In genomic region chrX:143664302-143664701, GRCh38 we compare ENCODE assay signal across 8 cellular contexts. TPM values are rescaled to one million over a fixed set of nuclear protein-coding genes. Genes with fewer than 3 reads are reported as not detected.
DNase-seq lines count a peak whose midpoint lies in the region; ATAC-seq, FAIRE-seq and TF ChIP-seq lines count a peak whose summit lies in the region.

No MANE protein-coding gene starts in this region.

- H3K4me3 ChIP-seq in GM12878 (no peak overlapping the region), mucosa of descending colon (no peak overlapping the region)

- H3K36me3 ChIP-seq in GM12878 (ENCODE audit: control insufficient read depth in 2 of 2, insufficient read depth in 2 of 2, low read length in 1 of 2) = no peaks in the 10 kb centered on the region
- no peaks in the 10 kb centered on the region for H3K36me3 ChIP-seq in mucosa of descending colon (ENCODE audit: low read depth)

- peak; percentile 0 for DNase-seq in GM04504 (ENCODE audit: low read depth)
- peak; percentile 5 for DNase-seq in HT1080 (ENCODE audit: low read depth)
- no peak for DNase-seq in GM12878 (ENCODE audit: low read depth, low spot score)
- peak in 1 of 3 donors; percentile 3 for DNase-seq in mucosa of descending colon
- no peak for DNase-seq in cortex of kidney (lab: John Stamatoyannopoulos, UW)
- DNase-seq in activated T-cell treated with anti-CD3 and anti-CD28 coated beads, Interleukin-2, amount 50 U/mL, for 4 hours = no peak
- no peak for DNase-seq in stimulated activated CD4-positive, alpha-beta T cell treated with anti-CD3 and anti-CD28 coated beads, Interleukin-15, amount 100 ng/mL, for 24 hours

- ATAC-seq in GM12878 (peak; percentile 53; the same call in 2 of the 3 replicates), mucosa of descending colon (no peak), GM18867 (IDR thresholded peaks at IDR 0.05; ENCODE audit: unreplicated experiment) (no peak)
- no peak for ATAC-seq in activated T-cell treated with anti-CD3 and anti-CD28 coated beads, Interleukin-2, amount 50 U/mL, for 4 hours

- POLR2A ChIA-PET in GM12878 (lab: Charles Lee) = no interaction called here

- TF ChIP-seq CTCF in GM12878 (IDR thresholded peaks at IDR 0.05 in 2 of 3, conservative IDR thresholded peaks at IDR 0.05 in 1 of 3; ENCODE audit: control insufficient read depth in 2 of 3, extremely low read depth in 1 of 3, insufficient read depth in 1 of 3, low read depth in 3 of 3, low read length in 3 of 3) = peak; percentile 41 to 52 (median 42); a peak in 5 of 6 replicates
- TF ChIP-seq CTCF in mucosa of descending colon (IDR thresholded peaks at IDR 0.05) = peak; percentile 12

- no peak overlapping the region for H3K4me3 Mint-ChIP-seq in activated T-cell treated with anti-CD3 and anti-CD28 coated beads, Interleukin-2, amount 50 U/mL, for 4 hours

- TF ChIP-seq POLR2A in GM12878 (IDR thresholded peaks at IDR 0.05; ENCODE audit: low read depth, low read length) = no peak

- no peak for TF ChIP-seq EP300 in GM12878 (IDR thresholded peaks at IDR 0.05; ENCODE audit: borderline replicate concordance in 1 of 2, control insufficient read depth in 1 of 2, low read depth in 2 of 2, low read length in 2 of 2)

- TF ChIP-seq RAD21 in GM12878 (IDR thresholded peaks at IDR 0.05; ENCODE audit: insufficient read depth, low read depth, low read length) = peak; percentile 46

- H3K4me1 ChIP-seq in GM12878 (ENCODE audit: control insufficient read depth, insufficient read depth, low read length) (no peaks in the 10 kb centered on the region), mucosa of descending colon (ENCODE audit: low read depth) (no peaks in the 10 kb centered on the region)

- H3K9me3 Mint-ChIP-seq in activated T-cell treated with anti-CD3 and anti-CD28 coated beads, Interleukin-2, amount 50 U/mL, for 4 hours = no peaks in the 10 kb centered on the region

- no peaks in the 10 kb centered on the region for H3K4me1 Mint-ChIP-seq in activated T-cell treated with anti-CD3 and anti-CD28 coated beads, Interleukin-2, amount 50 U/mL, for 4 hours (ENCODE audit: low read depth)

- CTCF ChIA-PET in GM12878 (lab: Yijun Ruan, JAX) = interaction anchor here (0.5 to 1.7 kb wide), 6 partner anchors 11 to 611 kb away, joined by 3 to 6 read pairs (median 3); no protein-coding TSS in a partner anchor

- FAIRE-seq in GM12878 (lab: Jason Lieb, UNC) = no peak

- SMC1A ChIA-PET in GM12878 (lab: Charles Lee; ENCODE audit: uncharacterized antibody, unreplicated experiment) = interaction anchor here (0.9 to 1.3 kb wide), 2 partner anchors 12 to 17 kb away, joined by 3 to 5 read pairs; no protein-coding TSS in a partner anchor

- H3K9me3 ChIP-seq in GM12878 (replicated peaks; ENCODE audit: control insufficient read depth, insufficient read depth, low read length) (no peaks in the 10 kb centered on the region), mucosa of descending colon (no peaks in the 10 kb centered on the region)

- H2AFZ ChIP-seq in GM12878 (ENCODE audit: control insufficient read depth, low read depth, low read length) = no peak overlapping the region

- H3K36me3 Mint-ChIP-seq in activated T-cell treated with anti-CD3 and anti-CD28 coated beads, Interleukin-2, amount 50 U/mL, for 4 hours (ENCODE audit: insufficient read depth) = no peaks in the 10 kb centered on the region

- H3K4me2 ChIP-seq in GM12878 (ENCODE audit: control insufficient read depth, insufficient read depth) = no peak overlapping the region

- H3K27me3 Mint-ChIP-seq in activated T-cell treated with anti-CD3 and anti-CD28 coated beads, Interleukin-2, amount 50 U/mL, for 4 hours (ENCODE audit: low read depth) = no peaks in the 10 kb centered on the region

- WGBS in GM12878 (ENCODE audit: insufficient coverage, insufficient replicate concordance, low lambda C conversion rate, missing lambda C conversion rate) = 33% methylated on average over 5 of the region's 5 CpGs

- no peaks in the 10 kb centered on the region for H3K27me3 ChIP-seq in GM12878 (replicated peaks in 1 of 2; ENCODE audit: control insufficient read depth in 2 of 2, insufficient read depth in 2 of 2, low read length in 1 of 2)

- intact Hi-C loops in GM12878 (cut with micrococcal nuclease; ENCODE audit: unreplicated experiment) = loop anchor here (5.0 kb wide), 1 partner anchor 1528 kb away; no protein-coding TSS in a partner anchor
- intact Hi-C loops in mucosa of descending colon (cut with DNase I, micrococcal nuclease) = no loop called here

- no peak overlapping the region for H3K27ac ChIP-seq in GM12878 (ENCODE audit: control insufficient read depth, insufficient read depth)

- H3K79me2 ChIP-seq in GM12878 (ENCODE audit: control insufficient read depth, insufficient read depth, low read length) = no peaks in the 10 kb centered on the region

- in situ Hi-C loops in GM12878 (cut with MboI) = no loop called here

- no peak overlapping the region for H3K9ac ChIP-seq in GM12878 (ENCODE audit: control insufficient read depth, insufficient read depth, low read length)

- H4K20me1 ChIP-seq in GM12878 (ENCODE audit: control insufficient read depth, insufficient read depth) = no peaks in the 10 kb centered on the region

- no TSS peak for BruUV-seq in GM12878 (replicated peaks; lab: Mats Ljungman, UMichigan)

- RAD21 ChIA-PET in GM12878 (lab: Charles Lee; ENCODE audit: unreplicated experiment) = no interaction called here

TF ChIP-seq in GM12878, 131 proteins besides CTCF, POLR2A, EP300 and RAD21:
- TF ChIP-seq SMAD1 (IDR thresholded peaks at IDR 0.05; ENCODE audit: low read depth, partially characterized antibody) = no peak
- no peak for TF ChIP-seq HDAC6 (IDR thresholded peaks at IDR 0.05; ENCODE audit: unreplicated experiment)
- no peak for TF ChIP-seq MXI1 (IDR thresholded peaks at IDR 0.05; ENCODE audit: low read depth, low read length)
- TF ChIP-seq, protein P1, sequence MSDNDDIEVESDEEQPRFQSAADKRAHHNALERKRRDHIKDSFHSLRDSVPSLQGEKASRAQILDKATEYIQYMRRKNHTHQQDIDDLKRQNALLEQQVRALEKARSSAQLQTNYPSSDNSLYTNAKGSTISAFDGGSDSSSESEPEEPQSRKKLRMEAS (IDR thresholded peaks at IDR 0.05; ENCODE audit: low read depth, low read length) = no peak
- peak; percentile 38; the same call in 1 of the 2 replicates for TF ChIP-seq SMC3 (IDR thresholded peaks at IDR 0.05; ENCODE audit: borderline replicate concordance, low read length)

RNA-seq across cellular contexts. Expression of gene SLITRK4, which starts 28.4 kb away (rescaled TPM):
- not detected in 2 replicates for total RNA-seq in HT1080 (2014; rRNA removed; shearing (Covaris generic))
- polyA plus RNA-seq in HT1080 (2015; cell fraction: cytosol; rRNA removed) = 0.07 TPM in 1 of 2 replicates, not detected in the other
- 0.11 and 0.12 TPM in 2 replicates for polyA plus RNA-seq in HT1080 (2015; cell fraction: nucleus; rRNA removed)
- 0.34 and 0.44 TPM in 2 replicates for total RNA-seq in GM12878 (2013; cell fraction: nucleolus; rRNA removed)
- total RNA-seq in GM12878 (2014; rRNA removed) (0.68 and 0.82 TPM in 2 replicates), GM12878 (2014; rRNA removed; fragmentation: Illumina TruSeq; extraction: Trizol) (0.69 and 1.1 TPM in 2 replicates), GM12878 (2021) (0.74 and 0.90 TPM in 2 replicates), mucosa of descending colon (1 to 10 TPM in 1 of 3 donors, under 1 TPM in 1, not detected in 1; 0.29 to 1.1 TPM)
- not detected for polyA plus RNA-seq in GM12878 (2011; ENCODE audit: low read depth)
- polyA plus RNA-seq in GM12878 (2011; rRNA removed) (0.57 and 0.63 TPM in 2 replicates), GM12878 (2014; fragmentation: Illumina TruSeq; extraction: Trizol) (0.65 and 1.1 TPM in 2 replicates), GM12878 (2014; fragmentation: Nextera tagmentation; extraction: Ambion mirVana) (under 1 TPM; 0.45 to 0.49 TPM), GM12878 (2014; rRNA removed) (0.43 and 0.55 TPM in 2 replicates), GM12878 (2016; fragmentation: Nextera tagmentation; extraction: Ambion mirVana) (under 1 TPM; 0.72 to 0.79 TPM)
- polyA plus RNA-seq in GM12878 (2011; cell fraction: cytosol; rRNA removed) = 0.16 and 0.20 TPM in 2 replicates
- polyA plus RNA-seq in GM12878 (2011; cell fraction: nucleus; rRNA removed) = 0.19 and 0.36 TPM in 2 replicates
- polyA plus RNA-seq in GM12878 (2012) = not detected in 2 replicates
- polyA minus RNA-seq in GM12878 (2011; rRNA and poly(A)+ RNA removed) = 0.66 and 0.72 TPM in 2 replicates
- polyA minus RNA-seq in GM12878 (2011; cell fraction: cytosol; rRNA and poly(A)+ RNA removed) = 0.53 TPM in 1 of 2 replicates, not detected in the other
- 0.57 and 0.60 TPM in 2 replicates for polyA minus RNA-seq in GM12878 (2011; cell fraction: nucleus; rRNA and poly(A)+ RNA removed)
- not detected for total RNA-seq in activated T-cell treated with anti-CD3 and anti-CD28 coated beads, Interleukin-2, amount 50 U/mL, for 4 hours

RNA-seq across cellular contexts. Expression of gene SPANXN2, which starts 56.2 kb away (rescaled TPM):
- total RNA-seq in HT1080 (2014; rRNA removed; shearing (Covaris generic)) = not detected in 2 replicates
- not detected in 2 replicates for polyA plus RNA-seq in HT1080 (2015; cell fraction: cytosol; rRNA removed)
- polyA plus RNA-seq in HT1080 (2015; cell fraction: nucleus; rRNA removed) = not detected in 2 replicates
- total RNA-seq in GM12878 (2013; cell fraction: nucleolus; rRNA removed) = not detected in 2 replicates
- total RNA-seq in GM12878 (2014; rRNA removed) = not detected in 2 replicates
- total RNA-seq in GM12878 (2014; rRNA removed; fragmentation: Illumina TruSeq; extraction: Trizol) = not detected in 2 replicates
- not detected in 2 replicates for total RNA-seq in GM12878 (2021)
- not detected for polyA plus RNA-seq in GM12878 (2011; ENCODE audit: low read depth)
- polyA plus RNA-seq in GM12878 (2011; rRNA removed) = not detected in 2 replicates
- polyA plus RNA-seq in GM12878 (2011; cell fraction: cytosol; rRNA removed) = not detected in 2 replicates
- polyA plus RNA-seq in GM12878 (2011; cell fraction: nucleus; rRNA removed) = not detected in 2 replicates
- not detected in 2 replicates for polyA plus RNA-seq in GM12878 (2012)
- not detected in 2 replicates for polyA plus RNA-seq in GM12878 (2014; fragmentation: Illumina TruSeq; extraction: Trizol)
- not detected for polyA plus RNA-seq in GM12878 (2014; fragmentation: Nextera tagmentation; extraction: Ambion mirVana)
- not detected in 2 replicates for polyA plus RNA-seq in GM12878 (2014; rRNA removed)
- polyA plus RNA-seq in GM12878 (2016; fragmentation: Nextera tagmentation; extraction: Ambion mirVana) = not detected
- not detected in 2 replicates for polyA minus RNA-seq in GM12878 (2011; rRNA and poly(A)+ RNA removed)
- polyA minus RNA-seq in GM12878 (2011; cell fraction: cytosol; rRNA and poly(A)+ RNA removed) = not detected in 2 replicates
- polyA minus RNA-seq in GM12878 (2011; cell fraction: nucleus; rRNA and poly(A)+ RNA removed) = not detected in 2 replicates
- total RNA-seq in mucosa of descending colon = not detected
- not detected for total RNA-seq in activated T-cell treated with anti-CD3 and anti-CD28 coated beads, Interleukin-2, amount 50 U/mL, for 4 hours

Comparison
In these comparisons a context has a peak if more than half of its experiments do, and no peak if none do; other contexts are left out.
1. DNase-seq: peak in GM04504 (single experiment) and HT1080 (single experiment); none in GM12878 (single experiment), cortex of kidney (single experiment), activated T-cell treated with anti-CD3 and anti-CD28 coated beads, Interleukin-2, amount 50 U/mL, for 4 hours (single experiment) and stimulated activated CD4-positive, alpha-beta T cell treated with anti-CD3 and anti-CD28 coated beads, Interleukin-15, amount 100 ng/mL, for 24 hours (single experiment).